12 cellular contexts compared by ENCODE assay signal in the genomic region with DNA sequence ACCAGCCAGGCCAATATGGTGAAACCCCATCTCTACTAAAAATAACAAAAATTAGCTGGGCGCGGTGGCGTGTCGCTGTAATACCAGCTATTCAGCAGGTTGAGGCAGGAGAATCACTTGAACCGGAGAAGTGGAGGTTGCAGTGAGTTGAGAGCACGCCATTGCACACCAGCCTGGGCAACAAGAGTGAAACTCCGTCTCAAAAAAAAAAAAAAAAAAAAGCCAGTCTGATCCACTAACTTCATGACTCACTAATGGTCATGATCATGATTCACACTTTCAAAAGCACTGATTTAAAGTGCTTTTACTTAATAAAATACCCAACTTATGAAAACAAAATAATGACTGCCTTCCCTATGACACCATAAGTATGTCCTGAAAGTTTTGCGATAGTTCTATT. TPM values are rescaled to one million over a fixed set of nuclear protein-coding genes. Genes with fewer than 3 reads are reported as not detected.
DNase-seq lines count a peak whose midpoint lies in the region; ATAC-seq lines count a peak whose summit lies in the region.
"Had no signal": no experiment of that assay in that cellular context is flagged by ENCODE, and none has a peak within 500 bp of the region (broad histone marks: within the 10 kb centered on the region; RNA-seq: fewer than 3 reads in every experiment).

No MANE protein-coding gene starts in this region.

- no peaks in the 10 kb centered on the region for H3K4me1 Mint-ChIP-seq in activated T-helper 17 cell treated with anti-CD3 and anti-CD28 coated beads, Interleukin-2, amount 50 U/mL, for 72 hours
- H3K4me1 Mint-ChIP-seq: IgD-negative memory B cell had no signal

- no peaks in the 10 kb centered on the region for H3K27me3 Mint-ChIP-seq in activated T-helper 17 cell treated with anti-CD3 and anti-CD28 coated beads, Interleukin-2, amount 50 U/mL, for 72 hours

- peaks cover 0 to 2% of the 10 kb centered on the region in 2 donors for H3K36me3 Mint-ChIP-seq in activated naive CD4-positive, alpha-beta T cell treated with anti-CD3 and anti-CD28 coated beads, Interleukin-2, amount 50 U/mL, for 72 hours
- H3K36me3 Mint-ChIP-seq in activated T-helper 17 cell treated with anti-CD3 and anti-CD28 coated beads, Interleukin-2, amount 50 U/mL, for 72 hours (ENCODE audit: low read depth) = no peaks in the 10 kb centered on the region
- H3K36me3 Mint-ChIP-seq: IgD-negative memory B cell had no signal

- no peak overlapping the region for H3K4me3 Mint-ChIP-seq in activated T-helper 17 cell treated with anti-CD3 and anti-CD28 coated beads, Interleukin-2, amount 50 U/mL, for 72 hours
- H3K4me3 Mint-ChIP-seq: IgD-negative memory B cell had no signal

- H3K27ac Mint-ChIP-seq in activated naive CD4-positive, alpha-beta T cell treated with anti-CD3 and anti-CD28 coated beads, Interleukin-2, amount 50 U/mL, for 72 hours = no peak overlapping the region
- no peak overlapping the region for H3K27ac Mint-ChIP-seq in activated T-helper 17 cell treated with anti-CD3 and anti-CD28 coated beads, Interleukin-2, amount 50 U/mL, for 72 hours

- no peaks in the 10 kb centered on the region for H3K9me3 Mint-ChIP-seq in activated naive CD4-positive, alpha-beta T cell treated with anti-CD3 and anti-CD28 coated beads, Interleukin-2, amount 50 U/mL, for 72 hours
- H3K9me3 Mint-ChIP-seq in activated T-helper 17 cell treated with anti-CD3 and anti-CD28 coated beads, Interleukin-2, amount 50 U/mL, for 72 hours = no peaks in the 10 kb centered on the region
- H3K9me3 Mint-ChIP-seq: IgD-negative memory B cell had no signal

- DNase-seq in activated naive CD4-positive, alpha-beta T cell treated with anti-CD3 and anti-CD28 coated beads, Interleukin-2, amount 50 U/mL, for 72 hours (ENCODE audit: low spot score in 2 of 2) = no peak
- DNase-seq in activated naive CD4-positive, alpha-beta T cell treated with anti-CD3 and anti-CD28 coated beads, Interleukin-2, amount 50 U/mL, for 16 hours = no peak
- DNase-seq in foreskin melanocyte (peak; percentile 76), AML-193 (lab: John Stamatoyannopoulos, UW) (no peak), sciatic nerve (ENCODE audit: low spot score) (no peak)
- DNase-seq: activated CD8-positive, alpha-beta memory T cell treated with anti-CD3 and anti-CD28 coated beads, Interleukin-2, amount 50 U/mL, for 4 hours; aorta had no signal

- peak; percentile 49 to 56 for ATAC-seq in activated naive CD4-positive, alpha-beta T cell treated with anti-CD3 and anti-CD28 coated beads, Interleukin-2, amount 50 U/mL, for 72 hours
- peak; percentile 83 for ATAC-seq in activated T-helper 17 cell treated with anti-CD3 and anti-CD28 coated beads, Interleukin-2, amount 50 U/mL, for 72 hours (replicated peaks)
- ATAC-seq in HG03520 (IDR thresholded peaks at IDR 0.05; ENCODE audit: unreplicated experiment) (no peak), GM18870 (IDR thresholded peaks at IDR 0.05; ENCODE audit: unreplicated experiment) (no peak), sciatic nerve (no peak)
- ATAC-seq: Panc1 had no signal

- intact Hi-C loops in sciatic nerve (cut with DNase I) = no loop called here

RNA-seq across cellular contexts. Expression of a gene that starts 38.4 kb away (rescaled TPM):
- total RNA-seq in activated naive CD4-positive, alpha-beta T cell treated with anti-CD3 and anti-CD28 coated beads, Interleukin-2, amount 50 U/mL, for 72 hours = 10 to 100 TPM; 10.4 to 55.9 TPM
- total RNA-seq in activated T-helper 17 cell treated with anti-CD3 and anti-CD28 coated beads, Interleukin-2, amount 50 U/mL, for 72 hours = 1 to 10 TPM; 3.6 to 6.3 TPM
- total RNA-seq in sciatic nerve = 32.5 TPM

Comparison
In these comparisons a context has a peak if more than half of its experiments do, and no peak if none do; other contexts are left out.
1. ATAC-seq: peak in activated naive CD4-positive, alpha-beta T cell treated with anti-CD3 and anti-CD28 coated beads, Interleukin-2, amount 50 U/mL, for 72 hours (2 of 2) and activated T-helper 17 cell treated with anti-CD3 and anti-CD28 coated beads, Interleukin-2, amount 50 U/mL, for 72 hours (single experiment); none in HG03520 (single experiment), GM18870 (single experiment) and sciatic nerve (single experiment).